In genomic region chr16:20801278-20801677, GRCh38 we compare ENCODE assay signal across 27 cellular contexts.
"Had no signal": no experiment of that assay in that cellular context is flagged by ENCODE, and none has a peak within 500 bp of the region (broad histone marks: within the 10 kb centered on the region; RNA-seq: fewer than 3 reads in every experiment).

No MANE protein-coding gene starts in this region.

- H3K27me3 Mint-ChIP-seq: naive B cell; stimulated activated naive CD8-positive, alpha-beta T cell treated with anti-CD3 and anti-CD28 coated beads, Interleukin-15, Interleukin-2, amounts not matched to agents 100 ng/mL and 50 ng/mL, for 24 hours had no signal

- H3K27ac ChIP-seq: hepatocyte, left ventricle myocardium inferior, pancreas, prostate gland, sigmoid colon, spleen, suprapubic skin, tibial artery, upper lobe of right lung had no signal

- H3K36me3 Mint-ChIP-seq: naive B cell, natural killer cell had no signal

- ATAC-seq: natural killer cell; pancreas; right cardiac atrium; stimulated activated effector memory CD8-positive, alpha-beta T cell treated with anti-CD3 and anti-CD28 coated beads, Interleukin-12 subunit alpha, Interleukin-12 subunit beta, amount 100 ng/mL, for 72 hours; upper lobe of right lung had no signal

- H3K36me3 ChIP-seq: prostate gland, thoracic aorta had no signal

- H2AFZ ChIP-seq: hepatocyte had no signal

- H3K9me3 ChIP-seq: left ventricle myocardium inferior, pancreas, prostate gland, sigmoid colon, spleen, suprapubic skin, thoracic aorta, tibial artery, upper lobe of right lung had no signal

- H3K27ac Mint-ChIP-seq: mesothelial cell of epicardium; naive B cell; natural killer cell; nephron progenitor cell; stimulated activated effector memory CD8-positive, alpha-beta T cell treated with anti-CD3 and anti-CD28 coated beads, Interleukin-12 subunit alpha, Interleukin-12 subunit beta, amount 100 ng/mL, for 72 hours; stimulated activated naive CD8-positive, alpha-beta T cell treated with anti-CD3 and anti-CD28 coated beads, Interleukin-15, Interleukin-2, amounts not matched to agents 100 ng/mL and 50 ng/mL, for 24 hours had no signal

- H3K4me2 ChIP-seq: hepatocyte had no signal

- H3K27me3 ChIP-seq: hepatocyte, pancreas, sigmoid colon, spleen, suprapubic skin, tibial artery, upper lobe of right lung had no signal

- DNase-seq: islet precursor cell; left ventricle myocardium inferior; mesendoderm; naive B cell; natural killer cell; nephron progenitor cell; pancreas; posterior cingulate gyrus; retina; right cardiac atrium; sigmoid colon; small intestine; spleen; stimulated activated CD4-positive, alpha-beta T cell treated with anti-CD3 and anti-CD28 coated beads, Interleukin-4, amount 100 ng/mL, for 24 hours; stimulated activated naive CD4-positive, alpha-beta T cell; tibial artery; trophoblast cell; upper lobe of right lung had no signal

- FAIRE-seq: small intestine, urothelium cell line had no signal

- H3K4me3 ChIP-seq: hepatocyte, left ventricle myocardium inferior, lung, pancreas, prostate gland, sigmoid colon, spleen, suprapubic skin, thoracic aorta, tibial artery, upper lobe of right lung had no signal

- H3K4me3 Mint-ChIP-seq: mesothelial cell of epicardium; naive B cell; natural killer cell; nephron progenitor cell; stimulated activated effector memory CD8-positive, alpha-beta T cell treated with anti-CD3 and anti-CD28 coated beads, Interleukin-12 subunit alpha, Interleukin-12 subunit beta, amount 100 ng/mL, for 72 hours; stimulated activated naive CD8-positive, alpha-beta T cell treated with anti-CD3 and anti-CD28 coated beads, Interleukin-15, Interleukin-2, amounts not matched to agents 100 ng/mL and 50 ng/mL, for 24 hours had no signal

- H3K9me3 Mint-ChIP-seq: mesothelial cell of epicardium; naive B cell; natural killer cell; nephron progenitor cell; stimulated activated effector memory CD8-positive, alpha-beta T cell treated with anti-CD3 and anti-CD28 coated beads, Interleukin-12 subunit alpha, Interleukin-12 subunit beta, amount 100 ng/mL, for 72 hours; stimulated activated naive CD8-positive, alpha-beta T cell treated with anti-CD3 and anti-CD28 coated beads, Interleukin-15, Interleukin-2, amounts not matched to agents 100 ng/mL and 50 ng/mL, for 24 hours had no signal
